ENCODE assay signal across 1 cellular context in the genomic region with DNA sequence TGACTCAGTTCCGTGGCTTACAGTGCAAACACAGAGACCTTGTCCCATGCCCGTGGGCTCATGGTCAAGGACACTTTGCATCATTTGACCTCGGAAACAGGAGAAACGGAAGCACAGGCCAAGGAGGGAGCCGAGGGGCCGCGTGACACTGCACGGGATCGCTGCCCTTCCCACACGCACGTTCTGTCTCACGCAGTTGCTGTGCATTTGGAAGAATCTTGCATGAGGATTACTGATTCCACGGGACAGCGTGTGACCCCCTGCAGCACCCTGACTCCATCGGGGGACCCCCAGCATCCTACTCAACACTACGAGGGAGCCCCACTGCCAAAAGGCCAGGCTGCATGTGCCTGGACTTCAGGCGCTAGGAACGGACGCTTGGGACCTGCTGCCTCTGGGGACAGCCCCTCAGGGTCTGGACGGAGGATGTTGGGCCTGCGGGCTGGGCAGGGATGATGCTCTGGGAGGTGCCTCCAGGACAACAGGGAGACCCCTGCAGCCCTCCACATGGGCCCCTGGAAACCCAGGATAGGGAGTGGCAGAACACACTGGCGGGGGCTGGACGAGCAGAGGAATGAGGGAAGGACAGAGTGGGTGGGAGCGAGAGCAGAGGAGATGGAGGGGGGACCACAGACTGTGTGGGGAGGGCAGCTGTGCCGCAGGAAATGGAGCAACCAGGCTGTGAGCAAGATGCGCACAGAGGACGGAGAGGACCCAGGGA.
TF ChIP-seq lines count a peak whose summit lies in the region.

No MANE protein-coding gene starts in this region.

TF ChIP-seq in HepG2, 621 proteins besides CTCF, POLR2A, EP300 and RAD21 (continued from another document and continues in another):
- TF ChIP-seq, protein P1, sequence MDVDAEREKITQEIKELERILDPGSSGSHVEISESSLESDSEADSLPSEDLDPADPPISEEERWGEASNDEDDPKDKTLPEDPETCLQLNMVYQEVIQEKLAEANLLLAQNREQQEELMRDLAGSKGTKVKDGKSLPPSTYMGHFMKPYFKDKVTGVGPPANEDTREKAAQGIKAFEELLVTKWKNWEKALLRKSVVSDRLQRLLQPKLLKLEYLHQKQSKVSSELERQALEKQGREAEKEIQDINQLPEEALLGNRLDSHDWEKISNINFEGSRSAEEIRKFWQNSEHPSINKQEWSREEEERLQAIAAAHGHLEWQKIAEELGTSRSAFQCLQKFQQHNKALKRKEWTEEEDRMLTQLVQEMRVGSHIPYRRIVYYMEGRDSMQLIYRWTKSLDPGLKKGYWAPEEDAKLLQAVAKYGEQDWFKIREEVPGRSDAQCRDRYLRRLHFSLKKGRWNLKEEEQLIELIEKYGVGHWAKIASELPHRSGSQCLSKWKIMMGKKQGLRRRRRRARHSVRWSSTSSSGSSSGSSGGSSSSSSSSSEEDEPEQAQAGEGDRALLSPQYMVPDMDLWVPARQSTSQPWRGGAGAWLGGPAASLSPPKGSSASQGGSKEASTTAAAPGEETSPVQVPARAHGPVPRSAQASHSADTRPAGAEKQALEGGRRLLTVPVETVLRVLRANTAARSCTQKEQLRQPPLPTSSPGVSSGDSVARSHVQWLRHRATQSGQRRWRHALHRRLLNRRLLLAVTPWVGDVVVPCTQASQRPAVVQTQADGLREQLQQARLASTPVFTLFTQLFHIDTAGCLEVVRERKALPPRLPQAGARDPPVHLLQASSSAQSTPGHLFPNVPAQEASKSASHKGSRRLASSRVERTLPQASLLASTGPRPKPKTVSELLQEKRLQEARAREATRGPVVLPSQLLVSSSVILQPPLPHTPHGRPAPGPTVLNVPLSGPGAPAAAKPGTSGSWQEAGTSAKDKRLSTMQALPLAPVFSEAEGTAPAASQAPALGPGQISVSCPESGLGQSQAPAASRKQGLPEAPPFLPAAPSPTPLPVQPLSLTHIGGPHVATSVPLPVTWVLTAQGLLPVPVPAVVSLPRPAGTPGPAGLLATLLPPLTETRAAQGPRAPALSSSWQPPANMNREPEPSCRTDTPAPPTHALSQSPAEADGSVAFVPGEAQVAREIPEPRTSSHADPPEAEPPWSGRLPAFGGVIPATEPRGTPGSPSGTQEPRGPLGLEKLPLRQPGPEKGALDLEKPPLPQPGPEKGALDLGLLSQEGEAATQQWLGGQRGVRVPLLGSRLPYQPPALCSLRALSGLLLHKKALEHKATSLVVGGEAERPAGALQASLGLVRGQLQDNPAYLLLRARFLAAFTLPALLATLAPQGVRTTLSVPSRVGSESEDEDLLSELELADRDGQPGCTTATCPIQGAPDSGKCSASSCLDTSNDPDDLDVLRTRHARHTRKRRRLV (CRISPR knock-in tag; IDR thresholded peaks at IDR 0.05) = no peak
- TF ChIP-seq, protein P2, sequence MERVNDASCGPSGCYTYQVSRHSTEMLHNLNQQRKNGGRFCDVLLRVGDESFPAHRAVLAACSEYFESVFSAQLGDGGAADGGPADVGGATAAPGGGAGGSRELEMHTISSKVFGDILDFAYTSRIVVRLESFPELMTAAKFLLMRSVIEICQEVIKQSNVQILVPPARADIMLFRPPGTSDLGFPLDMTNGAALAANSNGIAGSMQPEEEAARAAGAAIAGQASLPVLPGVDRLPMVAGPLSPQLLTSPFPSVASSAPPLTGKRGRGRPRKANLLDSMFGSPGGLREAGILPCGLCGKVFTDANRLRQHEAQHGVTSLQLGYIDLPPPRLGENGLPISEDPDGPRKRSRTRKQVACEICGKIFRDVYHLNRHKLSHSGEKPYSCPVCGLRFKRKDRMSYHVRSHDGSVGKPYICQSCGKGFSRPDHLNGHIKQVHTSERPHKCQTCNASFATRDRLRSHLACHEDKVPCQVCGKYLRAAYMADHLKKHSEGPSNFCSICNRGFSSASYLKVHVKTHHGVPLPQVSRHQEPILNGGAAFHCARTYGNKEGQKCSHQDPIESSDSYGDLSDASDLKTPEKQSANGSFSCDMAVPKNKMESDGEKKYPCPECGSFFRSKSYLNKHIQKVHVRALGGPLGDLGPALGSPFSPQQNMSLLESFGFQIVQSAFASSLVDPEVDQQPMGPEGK (CRISPR knock-in tag; IDR thresholded peaks at IDR 0.05) = peak; percentile 45; the same call in 1 of the 2 replicates
- no peak for TF ChIP-seq CENPX (CRISPR knock-in tag; IDR thresholded peaks at IDR 0.05)
- no peak for TF ChIP-seq GTF2F1 (IDR thresholded peaks at IDR 0.05; ENCODE audit: low read length)
- TF ChIP-seq ZNF781 (CRISPR knock-in tag; IDR thresholded peaks at IDR 0.05; ENCODE audit: borderline replicate concordance, not compliant biosample characterization) = no peak
- TF ChIP-seq ARNTL (CRISPR knock-in tag; IDR thresholded peaks at IDR 0.05) = peak; percentile 96
- TF ChIP-seq, protein P3, sequence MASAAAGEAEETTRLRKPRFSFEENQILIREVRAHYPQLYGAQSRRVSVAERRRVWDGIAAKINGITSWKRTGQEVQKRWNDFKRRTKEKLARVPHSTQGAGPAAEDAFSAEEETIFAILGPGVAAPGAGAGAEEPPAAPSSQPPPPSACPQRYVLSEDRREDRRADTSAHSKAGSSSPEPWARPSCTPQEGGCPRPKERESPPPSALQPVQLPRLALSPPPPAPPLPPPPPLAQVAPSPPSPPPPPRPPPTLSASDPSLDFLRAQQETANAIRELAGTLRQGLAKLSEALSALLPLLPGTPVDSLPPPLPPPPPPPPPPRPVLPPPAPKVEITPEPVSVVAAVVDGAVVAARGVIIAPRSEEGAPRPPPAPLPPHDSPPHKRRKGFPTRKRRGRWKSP (CRISPR knock-in tag; IDR thresholded peaks at IDR 0.05) = peak; percentile 32; the same call in 1 of the 2 replicates
- TF ChIP-seq, protein P4, sequence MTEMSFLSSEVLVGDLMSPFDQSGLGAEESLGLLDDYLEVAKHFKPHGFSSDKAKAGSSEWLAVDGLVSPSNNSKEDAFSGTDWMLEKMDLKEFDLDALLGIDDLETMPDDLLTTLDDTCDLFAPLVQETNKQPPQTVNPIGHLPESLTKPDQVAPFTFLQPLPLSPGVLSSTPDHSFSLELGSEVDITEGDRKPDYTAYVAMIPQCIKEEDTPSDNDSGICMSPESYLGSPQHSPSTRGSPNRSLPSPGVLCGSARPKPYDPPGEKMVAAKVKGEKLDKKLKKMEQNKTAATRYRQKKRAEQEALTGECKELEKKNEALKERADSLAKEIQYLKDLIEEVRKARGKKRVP (CRISPR knock-in tag; IDR thresholded peaks at IDR 0.05) = peak in 1 of 2 experiments; percentile 61; a peak in 2 of 4 replicates
- TF ChIP-seq ZNF792 (CRISPR knock-in tag; IDR thresholded peaks at IDR 0.05) = peak; percentile 29; the same call in 1 of the 2 replicates
- TF ChIP-seq, protein P5, sequence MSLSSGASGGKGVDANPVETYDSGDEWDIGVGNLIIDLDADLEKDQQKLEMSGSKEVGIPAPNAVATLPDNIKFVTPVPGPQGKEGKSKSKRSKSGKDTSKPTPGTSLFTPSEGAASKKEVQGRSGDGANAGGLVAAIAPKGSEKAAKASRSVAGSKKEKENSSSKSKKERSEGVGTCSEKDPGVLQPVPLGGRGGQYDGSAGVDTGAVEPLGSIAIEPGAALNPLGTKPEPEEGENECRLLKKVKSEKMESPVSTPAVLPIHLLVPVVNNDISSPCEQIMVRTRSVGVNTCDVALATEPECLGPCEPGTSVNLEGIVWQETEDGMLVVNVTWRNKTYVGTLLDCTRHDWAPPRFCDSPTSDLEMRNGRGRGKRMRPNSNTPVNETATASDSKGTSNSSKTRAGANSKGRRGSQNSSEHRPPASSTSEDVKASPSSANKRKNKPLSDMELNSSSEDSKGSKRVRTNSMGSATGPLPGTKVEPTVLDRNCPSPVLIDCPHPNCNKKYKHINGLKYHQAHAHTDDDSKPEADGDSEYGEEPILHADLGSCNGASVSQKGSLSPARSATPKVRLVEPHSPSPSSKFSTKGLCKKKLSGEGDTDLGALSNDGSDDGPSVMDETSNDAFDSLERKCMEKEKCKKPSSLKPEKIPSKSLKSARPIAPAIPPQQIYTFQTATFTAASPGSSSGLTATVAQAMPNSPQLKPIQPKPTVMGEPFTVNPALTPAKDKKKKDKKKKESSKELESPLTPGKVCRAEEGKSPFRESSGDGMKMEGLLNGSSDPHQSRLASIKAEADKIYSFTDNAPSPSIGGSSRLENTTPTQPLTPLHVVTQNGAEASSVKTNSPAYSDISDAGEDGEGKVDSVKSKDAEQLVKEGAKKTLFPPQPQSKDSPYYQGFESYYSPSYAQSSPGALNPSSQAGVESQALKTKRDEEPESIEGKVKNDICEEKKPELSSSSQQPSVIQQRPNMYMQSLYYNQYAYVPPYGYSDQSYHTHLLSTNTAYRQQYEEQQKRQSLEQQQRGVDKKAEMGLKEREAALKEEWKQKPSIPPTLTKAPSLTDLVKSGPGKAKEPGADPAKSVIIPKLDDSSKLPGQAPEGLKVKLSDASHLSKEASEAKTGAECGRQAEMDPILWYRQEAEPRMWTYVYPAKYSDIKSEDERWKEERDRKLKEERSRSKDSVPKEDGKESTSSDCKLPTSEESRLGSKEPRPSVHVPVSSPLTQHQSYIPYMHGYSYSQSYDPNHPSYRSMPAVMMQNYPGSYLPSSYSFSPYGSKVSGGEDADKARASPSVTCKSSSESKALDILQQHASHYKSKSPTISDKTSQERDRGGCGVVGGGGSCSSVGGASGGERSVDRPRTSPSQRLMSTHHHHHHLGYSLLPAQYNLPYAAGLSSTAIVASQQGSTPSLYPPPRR (CRISPR knock-in tag; IDR thresholded peaks at IDR 0.05; ENCODE audit: borderline replicate concordance) = peak; percentile 60; the same call in 1 of the 2 replicates
- TF ChIP-seq TARDBP (CRISPR knock-in tag; IDR thresholded peaks at IDR 0.05) = peak; percentile 47; the same call in 1 of the 2 replicates
- TF ChIP-seq SOX13 (IDR thresholded peaks at IDR 0.05) = 0 out of 2 replicates have a peak, but pooled peaks have one; percentile 42
- peak in 1 of 2 experiments; percentile 57; a peak in 1 of 4 replicates for TF ChIP-seq SOX13 (CRISPR knock-in tag; conservative IDR thresholded peaks at IDR 0.05 in 1 of 2, IDR thresholded peaks at IDR 0.05 in 1 of 2)
- peak; percentile 72; the same call in 1 of the 2 replicates for TF ChIP-seq ZNF772 (CRISPR knock-in tag; IDR thresholded peaks at IDR 0.05)
- TF ChIP-seq ZNF564 (CRISPR knock-in tag; IDR thresholded peaks at IDR 0.05) = peak; percentile 63; the same call in 1 of the 2 replicates
- TF ChIP-seq ZNF572 (CRISPR knock-in tag; IDR thresholded peaks at IDR 0.05) = peak; percentile 42; the same call in 1 of the 2 replicates
- TF ChIP-seq PCBP2 (optimal IDR thresholded peaks at IDR 0.05; ENCODE audit: low read depth, low read length, poor library complexity, severe bottlenecking) = no peak
- TF ChIP-seq ZNF441 (CRISPR knock-in tag; IDR thresholded peaks at IDR 0.05; ENCODE audit: borderline replicate concordance) = peak; percentile 39; the same call in 1 of the 2 replicates
- peak; percentile 51; the same call in 1 of the 2 replicates for TF ChIP-seq CBX5 (CRISPR knock-in tag; IDR thresholded peaks at IDR 0.05; ENCODE audit: borderline replicate concordance)
- peak; percentile 71 for TF ChIP-seq MEIS2 (CRISPR knock-in tag; IDR thresholded peaks at IDR 0.05)
- TF ChIP-seq SALL2 (CRISPR knock-in tag; IDR thresholded peaks at IDR 0.05) = no peak
- peak; percentile 93 for TF ChIP-seq ESRRA (CRISPR knock-in tag; IDR thresholded peaks at IDR 0.05; ENCODE audit: low read depth)
- TF ChIP-seq GABPA (IDR thresholded peaks at IDR 0.05; ENCODE audit: low read depth, low read length) = no peak
- peak; percentile 58 for TF ChIP-seq GABPA (CRISPR knock-in tag; IDR thresholded peaks at IDR 0.05; ENCODE audit: low read depth)
- TF ChIP-seq SALL1 (CRISPR knock-in tag; IDR thresholded peaks at IDR 0.05) = peak; percentile 88
- TF ChIP-seq FOXP1 (IDR thresholded peaks at IDR 0.05) = no peak
- peak; percentile 43; the same call in 1 of the 2 replicates for TF ChIP-seq FOXP1 (CRISPR knock-in tag; IDR thresholded peaks at IDR 0.05)
- TF ChIP-seq HNF4A (CRISPR knock-in tag; IDR thresholded peaks at IDR 0.05) = peak; percentile 89
- peak; percentile 86 for TF ChIP-seq HDAC2 (CRISPR knock-in tag; IDR thresholded peaks at IDR 0.05)
- TF ChIP-seq ZSCAN12 (CRISPR knock-in tag; IDR thresholded peaks at IDR 0.05) = no peak
- no peak for TF ChIP-seq NFYC (CRISPR knock-in tag; IDR thresholded peaks at IDR 0.05)
- TF ChIP-seq DNMT3B (CRISPR knock-in tag; conservative IDR thresholded peaks at IDR 0.05) = no peak
- TF ChIP-seq, protein P6, sequence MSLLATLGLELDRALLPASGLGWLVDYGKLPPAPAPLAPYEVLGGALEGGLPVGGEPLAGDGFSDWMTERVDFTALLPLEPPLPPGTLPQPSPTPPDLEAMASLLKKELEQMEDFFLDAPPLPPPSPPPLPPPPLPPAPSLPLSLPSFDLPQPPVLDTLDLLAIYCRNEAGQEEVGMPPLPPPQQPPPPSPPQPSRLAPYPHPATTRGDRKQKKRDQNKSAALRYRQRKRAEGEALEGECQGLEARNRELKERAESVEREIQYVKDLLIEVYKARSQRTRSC (CRISPR knock-in tag; IDR thresholded peaks at IDR 0.05; ENCODE audit: low read depth) = no peak
- TF ChIP-seq, protein P7, sequence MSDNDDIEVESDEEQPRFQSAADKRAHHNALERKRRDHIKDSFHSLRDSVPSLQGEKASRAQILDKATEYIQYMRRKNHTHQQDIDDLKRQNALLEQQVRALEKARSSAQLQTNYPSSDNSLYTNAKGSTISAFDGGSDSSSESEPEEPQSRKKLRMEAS (IDR thresholded peaks at IDR 0.05) = peak; percentile 88
- no peak for TF ChIP-seq ZNF264 (CRISPR knock-in tag; IDR thresholded peaks at IDR 0.05)
- no peak for TF ChIP-seq REXO4 (CRISPR knock-in tag; IDR thresholded peaks at IDR 0.05; ENCODE audit: borderline replicate concordance)
- peak; percentile 77 for TF ChIP-seq ELF3 (CRISPR knock-in tag; IDR thresholded peaks at IDR 0.05)
- TF ChIP-seq NONO (IDR thresholded peaks at IDR 0.05) = no peak
- TF ChIP-seq NONO (CRISPR knock-in tag; conservative IDR thresholded peaks at IDR 0.05) = peak; percentile 57
- TF ChIP-seq CREM (IDR thresholded peaks at IDR 0.05) = peak; percentile 57; the same call in 1 of the 2 replicates
- TF ChIP-seq CREM (CRISPR knock-in tag; IDR thresholded peaks at IDR 0.05) = no peak
- TF ChIP-seq, protein P8, sequence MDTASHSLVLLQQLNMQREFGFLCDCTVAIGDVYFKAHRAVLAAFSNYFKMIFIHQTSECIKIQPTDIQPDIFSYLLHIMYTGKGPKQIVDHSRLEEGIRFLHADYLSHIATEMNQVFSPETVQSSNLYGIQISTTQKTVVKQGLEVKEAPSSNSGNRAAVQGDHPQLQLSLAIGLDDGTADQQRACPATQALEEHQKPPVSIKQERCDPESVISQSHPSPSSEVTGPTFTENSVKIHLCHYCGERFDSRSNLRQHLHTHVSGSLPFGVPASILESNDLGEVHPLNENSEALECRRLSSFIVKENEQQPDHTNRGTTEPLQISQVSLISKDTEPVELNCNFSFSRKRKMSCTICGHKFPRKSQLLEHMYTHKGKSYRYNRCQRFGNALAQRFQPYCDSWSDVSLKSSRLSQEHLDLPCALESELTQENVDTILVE (CRISPR knock-in tag; IDR thresholded peaks at IDR 0.05) = no peak
- TF ChIP-seq, protein P9, sequence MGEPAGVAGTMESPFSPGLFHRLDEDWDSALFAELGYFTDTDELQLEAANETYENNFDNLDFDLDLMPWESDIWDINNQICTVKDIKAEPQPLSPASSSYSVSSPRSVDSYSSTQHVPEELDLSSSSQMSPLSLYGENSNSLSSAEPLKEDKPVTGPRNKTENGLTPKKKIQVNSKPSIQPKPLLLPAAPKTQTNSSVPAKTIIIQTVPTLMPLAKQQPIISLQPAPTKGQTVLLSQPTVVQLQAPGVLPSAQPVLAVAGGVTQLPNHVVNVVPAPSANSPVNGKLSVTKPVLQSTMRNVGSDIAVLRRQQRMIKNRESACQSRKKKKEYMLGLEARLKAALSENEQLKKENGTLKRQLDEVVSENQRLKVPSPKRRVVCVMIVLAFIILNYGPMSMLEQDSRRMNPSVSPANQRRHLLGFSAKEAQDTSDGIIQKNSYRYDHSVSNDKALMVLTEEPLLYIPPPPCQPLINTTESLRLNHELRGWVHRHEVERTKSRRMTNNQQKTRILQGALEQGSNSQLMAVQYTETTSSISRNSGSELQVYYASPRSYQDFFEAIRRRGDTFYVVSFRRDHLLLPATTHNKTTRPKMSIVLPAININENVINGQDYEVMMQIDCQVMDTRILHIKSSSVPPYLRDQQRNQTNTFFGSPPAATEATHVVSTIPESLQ (CRISPR knock-in tag; conservative IDR thresholded peaks at IDR 0.05) = no peak
- TF ChIP-seq SP1 (IDR thresholded peaks at IDR 0.05) = no peak
- TF ChIP-seq SP1 (CRISPR knock-in tag; IDR thresholded peaks at IDR 0.05) = no peak
